Comparison of ENCODE assay signal across 9 cellular contexts in the genomic region with DNA sequence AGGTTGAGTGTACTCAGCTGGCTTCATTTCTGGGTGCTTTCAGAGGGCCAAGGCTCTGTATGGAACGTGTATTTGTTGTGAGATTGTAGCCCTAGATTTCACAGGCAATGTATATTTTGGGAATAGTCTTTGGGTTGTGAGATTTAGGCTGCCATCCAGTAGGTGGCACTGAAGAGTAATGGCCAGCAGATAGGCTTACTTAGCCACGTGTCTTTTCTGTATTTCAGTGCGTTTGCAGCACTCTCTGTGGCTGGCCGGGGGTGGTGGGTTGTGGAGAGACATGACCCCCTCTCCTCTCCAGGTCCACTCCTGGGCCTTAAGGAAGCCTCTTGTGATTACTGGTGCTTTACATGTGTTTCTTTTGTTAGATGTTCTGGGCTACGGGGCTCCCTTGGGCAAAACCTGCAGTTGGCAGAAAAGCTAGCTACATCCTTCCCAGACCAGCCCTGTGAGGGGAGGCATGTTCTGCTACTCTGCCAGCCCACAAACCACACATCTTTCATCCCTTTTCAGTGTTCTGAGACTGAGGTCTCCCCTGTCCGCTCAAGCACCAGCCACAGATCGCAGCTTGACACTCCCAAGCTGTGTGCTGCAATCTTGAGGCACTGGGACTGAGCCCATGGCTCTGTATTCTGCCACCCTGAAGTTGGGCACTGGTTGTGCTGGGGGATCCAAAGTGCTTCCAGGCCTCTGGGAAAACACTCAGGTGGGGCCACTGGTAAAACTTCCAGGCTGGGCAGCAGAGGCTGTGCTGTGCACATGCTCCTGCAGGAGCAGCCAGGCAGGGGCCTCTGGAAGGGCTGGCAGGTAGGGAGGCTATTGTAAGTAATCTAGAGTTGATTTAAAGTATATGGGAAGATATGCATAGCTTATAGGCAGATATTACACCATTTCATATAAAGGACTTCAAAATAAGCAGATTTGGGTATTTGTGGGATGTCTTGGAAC.
DNase-seq lines count a peak whose midpoint lies in the region; ATAC-seq and TF ChIP-seq lines count a peak whose summit lies in the region.
"Had no signal": no experiment of that assay in that cellular context is flagged by ENCODE, and none has a peak within 500 bp of the region (broad histone marks: within the 10 kb centered on the region; RNA-seq: fewer than 3 reads in every experiment).

No MANE protein-coding gene starts in this region.

- H3K18ac ChIP-seq in neuronal stem cell (ENCODE audit: low read length), result peak overlapping the region; percentile 5

- no peaks in the 10 kb centered on the region for H3K9me2 ChIP-seq in OCI-LY1 (ENCODE audit: low read depth, low read length)

- H3K9me3 Mint-ChIP-seq in endothelial cell (ENCODE audit: unreplicated experiment), result no peaks in the 10 kb centered on the region

- H3K9me3 ChIP-seq in OCI-LY1 (ENCODE audit: low read length) (no peaks in the 10 kb centered on the region), neuronal stem cell (replicated peaks in 1 of 2; ENCODE audit: control insufficient read depth in 2 of 2, insufficient read depth in 1 of 2, low read depth in 1 of 2, low read length in 2 of 2) (no peaks in the 10 kb centered on the region)

- H3K14ac ChIP-seq in neuronal stem cell (ENCODE audit: low read length), result no peak overlapping the region

- no peaks in the 10 kb centered on the region for H3K4me1 Mint-ChIP-seq in endothelial cell (ENCODE audit: unreplicated experiment)
- H3K4me1 Mint-ChIP-seq: central memory CD8-positive, alpha-beta T cell had no signal

- H4K8ac ChIP-seq in neuronal stem cell (ENCODE audit: low read depth, low read length), result no peak overlapping the region

- no peak overlapping the region for H2BK12ac ChIP-seq in neuronal stem cell (ENCODE audit: low read length)

- TF ChIP-seq CTCF in OCI-LY1 (IDR thresholded peaks at IDR 0.05; ENCODE audit: low read length) (peak; percentile 83), endothelial cell (IDR thresholded peaks at IDR 0.05; ENCODE audit: unreplicated experiment) (peak; percentile 66)

- H3K36me3 Mint-ChIP-seq in endothelial cell (ENCODE audit: low read depth, unreplicated experiment), result no peaks in the 10 kb centered on the region

- no peak overlapping the region for H2BK5ac ChIP-seq in neuronal stem cell (ENCODE audit: low read length)

- WGBS in neuronal stem cell (ENCODE audit: extremely low coverage in 2 of 2, insufficient read length in 2 of 2, insufficient replicate concordance in 1 of 2), 2 donors, result no CpG with 5 or more reads among the region's 7 CpGs

- H3K9ac ChIP-seq in OCI-LY1 (ENCODE audit: low read length), result peak overlapping the region; percentile 27; the same call in 1 of the 2 replicates
- no peak overlapping the region for H3K9ac ChIP-seq in neuronal stem cell (ENCODE audit: low read depth, low read length, poor library complexity)

- no peaks in the 10 kb centered on the region for H3K79me2 ChIP-seq in OCI-LY1 (ENCODE audit: insufficient read depth, low read length)

- H3K4me3 ChIP-seq in OCI-LY1 (ENCODE audit: low read depth, low read length, poor library complexity, severe bottlenecking), result peak overlapping the region; percentile 43
- H3K4me3 ChIP-seq in neuronal stem cell (ENCODE audit: low read length in 2 of 2), result no peak overlapping the region

- H3K27me3 Mint-ChIP-seq in endothelial cell (ENCODE audit: unreplicated experiment), result peaks cover 1% of the 10 kb centered on the region
- H3K27me3 Mint-ChIP-seq: central memory CD8-positive, alpha-beta T cell had no signal

- no peak overlapping the region for H4K91ac ChIP-seq in neuronal stem cell (ENCODE audit: low read depth, low read length, poor library complexity)

- no peak overlapping the region for H2AK5ac ChIP-seq in neuronal stem cell (ENCODE audit: low read depth, low read length)

- no peaks in the 10 kb centered on the region for H4K20me1 ChIP-seq in OCI-LY1 (ENCODE audit: insufficient read depth, low read length)

- no peak overlapping the region for H2BK120ac ChIP-seq in neuronal stem cell (ENCODE audit: low read depth, low read length)

- peak overlapping the region; percentile 70; the same call in 1 of the 2 replicates for H2AFZ ChIP-seq in OCI-LY1 (ENCODE audit: low read length)
- H2AFZ ChIP-seq in neuronal stem cell (ENCODE audit: low read length), result peak overlapping the region; percentile 75

- DNase-seq in SKM-1 treated with dmso at 0.1 percent for 144 hours (lab: John Stamatoyannopoulos, UW; ENCODE audit: unreplicated experiment) (peak; percentile 18), SKM-1 (lab: John Stamatoyannopoulos, UW; ENCODE audit: unreplicated experiment) (no peak), endothelial cell (ENCODE audit: low spot score) (peak; percentile 46), neuronal stem cell (ENCODE audit: low spot score) (peak; percentile 30), NCI-H2029 (lab: John Stamatoyannopoulos, UW) (no peak)

- H3K23ac ChIP-seq in neuronal stem cell (ENCODE audit: low read depth, low read length, poor library complexity), result no peak overlapping the region

- no peak overlapping the region for H3K4ac ChIP-seq in neuronal stem cell (ENCODE audit: low read length)

- no peak overlapping the region for H2BK15ac ChIP-seq in neuronal stem cell (ENCODE audit: low read length)

- H3K27ac ChIP-seq in OCI-LY1 (ENCODE audit: low read depth, low read length, poor library complexity, severe bottlenecking), result peak overlapping the region; percentile 33
- no peak overlapping the region for H3K27ac ChIP-seq in neuronal stem cell (replicated peaks; ENCODE audit: low read length)

- H3K4me2 ChIP-seq in OCI-LY1 (ENCODE audit: low read length) (peak overlapping the region; percentile 59), neuronal stem cell (ENCODE audit: insufficient read depth, low read length, poor library complexity, severe bottlenecking) (no peak overlapping the region)

- H3K36me3 ChIP-seq in OCI-LY1 (ENCODE audit: insufficient read depth, low read length), result no peaks in the 10 kb centered on the region
- no peaks in the 10 kb centered on the region for H3K36me3 ChIP-seq in neuronal stem cell (replicated peaks in 1 of 2; ENCODE audit: control insufficient read depth in 2 of 2, insufficient read depth in 2 of 2, low read length in 2 of 2)

- H3K27ac Mint-ChIP-seq in endothelial cell (ENCODE audit: unreplicated experiment), result no peak overlapping the region

- H3F3A ChIP-seq in OCI-LY1 (ENCODE audit: insufficient read depth, low read length), result no peaks in the 10 kb centered on the region

- H3K27me3 ChIP-seq in OCI-LY1 (ENCODE audit: insufficient read depth, low read length) (no peaks in the 10 kb centered on the region), neuronal stem cell (ENCODE audit: control insufficient read depth in 3 of 3, insufficient read depth in 3 of 3, low read depth in 1 of 3, low read length in 3 of 3) (no peaks in the 10 kb centered on the region)

- H3K79me1 ChIP-seq in neuronal stem cell (ENCODE audit: low read depth, low read length), result no peaks in the 10 kb centered on the region

- no peak overlapping the region for H3K4me3 Mint-ChIP-seq in endothelial cell (ENCODE audit: unreplicated experiment)
- H3K4me3 Mint-ChIP-seq: central memory CD8-positive, alpha-beta T cell had no signal

- ATAC-seq in GM21367 (IDR thresholded peaks at IDR 0.05; ENCODE audit: unreplicated experiment) (peak; percentile 98), HG03442 (IDR thresholded peaks at IDR 0.05; ENCODE audit: unreplicated experiment) (peak; percentile 92)

- H3K4me1 ChIP-seq in OCI-LY1 (ENCODE audit: insufficient read depth, low read length, severe bottlenecking), result peaks cover 10% of the 10 kb centered on the region
- H3K4me1 ChIP-seq in neuronal stem cell (ENCODE audit: control insufficient read depth in 2 of 2, insufficient read depth in 1 of 2, low read depth in 1 of 2, low read length in 2 of 2), result no peaks in the 10 kb centered on the region

Comparison
In these comparisons a context has a peak if more than half of its experiments do, and no peak if none do; other contexts are left out.
1. DNase-seq: peak in SKM-1 treated with dmso at 0.1 percent for 144 hours (single experiment), endothelial cell (single experiment) and neuronal stem cell (single experiment); none in SKM-1 (single experiment) and NCI-H2029 (single experiment).